Comparison of ENCODE assay signal across 1 cellular context in the genomic region with DNA sequence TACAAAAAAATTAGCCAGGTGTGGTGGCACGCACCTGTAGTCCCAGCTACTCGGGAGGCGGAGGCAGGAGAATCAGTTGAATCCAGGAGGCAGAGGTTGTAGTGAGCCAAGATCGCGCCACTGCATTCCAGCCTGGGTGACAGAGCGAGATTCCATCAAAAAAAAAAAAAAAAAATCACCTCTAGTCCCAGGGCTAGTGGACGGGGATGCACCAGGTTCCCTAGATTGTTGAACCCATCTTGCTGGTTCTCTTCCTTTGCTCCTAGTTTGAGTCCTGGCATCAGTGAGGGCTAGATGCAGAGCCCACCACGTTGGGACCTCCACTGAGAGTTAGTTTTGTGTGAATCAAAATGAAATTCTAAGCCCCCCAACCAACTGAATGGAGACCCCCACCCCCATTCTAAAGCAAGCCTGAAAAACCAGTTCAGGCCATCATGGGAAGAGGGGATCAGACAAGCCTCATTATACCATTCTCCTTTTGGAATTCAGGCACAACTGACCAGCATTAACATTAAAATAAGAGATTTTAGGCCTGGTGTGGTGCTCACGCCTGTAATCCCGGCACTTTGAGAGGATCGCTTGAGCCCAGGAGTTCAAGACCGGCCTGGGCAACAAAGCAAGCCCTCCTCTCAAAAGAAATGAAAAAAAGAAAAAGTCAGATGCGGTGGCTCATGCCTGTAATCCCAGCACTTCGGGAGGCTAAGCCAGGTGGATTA.
TF ChIP-seq lines count a peak whose summit lies in the region.

No MANE protein-coding gene starts in this region.

TF ChIP-seq in WTC11, 78 proteins besides CTCF, POLR2A, EP300 and RAD21 (continued from another document):
- TF ChIP-seq, protein P1, sequence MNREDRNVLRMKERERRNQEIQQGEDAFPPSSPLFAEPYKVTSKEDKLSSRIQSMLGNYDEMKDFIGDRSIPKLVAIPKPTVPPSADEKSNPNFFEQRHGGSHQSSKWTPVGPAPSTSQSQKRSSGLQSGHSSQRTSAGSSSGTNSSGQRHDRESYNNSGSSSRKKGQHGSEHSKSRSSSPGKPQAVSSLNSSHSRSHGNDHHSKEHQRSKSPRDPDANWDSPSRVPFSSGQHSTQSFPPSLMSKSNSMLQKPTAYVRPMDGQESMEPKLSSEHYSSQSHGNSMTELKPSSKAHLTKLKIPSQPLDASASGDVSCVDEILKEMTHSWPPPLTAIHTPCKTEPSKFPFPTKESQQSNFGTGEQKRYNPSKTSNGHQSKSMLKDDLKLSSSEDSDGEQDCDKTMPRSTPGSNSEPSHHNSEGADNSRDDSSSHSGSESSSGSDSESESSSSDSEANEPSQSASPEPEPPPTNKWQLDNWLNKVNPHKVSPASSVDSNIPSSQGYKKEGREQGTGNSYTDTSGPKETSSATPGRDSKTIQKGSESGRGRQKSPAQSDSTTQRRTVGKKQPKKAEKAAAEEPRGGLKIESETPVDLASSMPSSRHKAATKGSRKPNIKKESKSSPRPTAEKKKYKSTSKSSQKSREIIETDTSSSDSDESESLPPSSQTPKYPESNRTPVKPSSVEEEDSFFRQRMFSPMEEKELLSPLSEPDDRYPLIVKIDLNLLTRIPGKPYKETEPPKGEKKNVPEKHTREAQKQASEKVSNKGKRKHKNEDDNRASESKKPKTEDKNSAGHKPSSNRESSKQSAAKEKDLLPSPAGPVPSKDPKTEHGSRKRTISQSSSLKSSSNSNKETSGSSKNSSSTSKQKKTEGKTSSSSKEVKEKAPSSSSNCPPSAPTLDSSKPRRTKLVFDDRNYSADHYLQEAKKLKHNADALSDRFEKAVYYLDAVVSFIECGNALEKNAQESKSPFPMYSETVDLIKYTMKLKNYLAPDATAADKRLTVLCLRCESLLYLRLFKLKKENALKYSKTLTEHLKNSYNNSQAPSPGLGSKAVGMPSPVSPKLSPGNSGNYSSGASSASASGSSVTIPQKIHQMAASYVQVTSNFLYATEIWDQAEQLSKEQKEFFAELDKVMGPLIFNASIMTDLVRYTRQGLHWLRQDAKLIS (CRISPR knock-in tag; IDR thresholded peaks at IDR 0.05; ENCODE audit: borderline replicate concordance), result peak; percentile 53; the same call in 1 of the 2 replicates
TF ChIP-seq in WTC11: peak in this region for 3.
